ENCODE assay signal across 1 cellular context in genomic region chr1:50930193-50930592, GRCh38.
TF ChIP-seq lines count a peak whose summit lies in the region.

No MANE protein-coding gene starts in this region.

TF ChIP-seq in GM12878, 131 proteins besides CTCF, POLR2A, EP300 and RAD21 (continued from another document):
- TF ChIP-seq ZBTB40 (IDR thresholded peaks at IDR 0.05; ENCODE audit: borderline replicate concordance), result no peak
- TF ChIP-seq, protein P1, sequence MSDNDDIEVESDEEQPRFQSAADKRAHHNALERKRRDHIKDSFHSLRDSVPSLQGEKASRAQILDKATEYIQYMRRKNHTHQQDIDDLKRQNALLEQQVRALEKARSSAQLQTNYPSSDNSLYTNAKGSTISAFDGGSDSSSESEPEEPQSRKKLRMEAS (IDR thresholded peaks at IDR 0.05; ENCODE audit: low read depth, low read length), result no peak
